Comparison of ENCODE assay signal across 8 cellular contexts in genomic region chr5:178113141-178113787, GRCh38. TPM values are rescaled to one million over a fixed set of nuclear protein-coding genes. Genes with fewer than 3 reads are reported as not detected.
DNase-seq lines count a peak whose midpoint lies in the region; ATAC-seq and TF ChIP-seq lines count a peak whose summit lies in the region.

A gene with protein sequence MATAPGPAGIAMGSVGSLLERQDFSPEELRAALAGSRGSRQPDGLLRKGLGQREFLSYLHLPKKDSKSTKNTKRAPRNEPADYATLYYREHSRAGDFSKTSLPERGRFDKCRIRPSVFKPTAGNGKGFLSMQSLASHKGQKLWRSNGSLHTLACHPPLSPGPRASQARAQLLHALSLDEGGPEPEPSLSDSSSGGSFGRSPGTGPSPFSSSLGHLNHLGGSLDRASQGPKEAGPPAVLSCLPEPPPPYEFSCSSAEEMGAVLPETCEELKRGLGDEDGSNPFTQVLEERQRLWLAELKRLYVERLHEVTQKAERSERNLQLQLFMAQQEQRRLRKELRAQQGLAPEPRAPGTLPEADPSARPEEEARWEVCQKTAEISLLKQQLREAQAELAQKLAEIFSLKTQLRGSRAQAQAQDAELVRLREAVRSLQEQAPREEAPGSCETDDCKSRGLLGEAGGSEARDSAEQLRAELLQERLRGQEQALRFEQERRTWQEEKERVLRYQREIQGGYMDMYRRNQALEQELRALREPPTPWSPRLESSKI (plus strand): TSS chr5:178113532. CDS start chr5:178119584, 6,052 bp downstream.

- peaks cover 0 to 2% of the 10 kb centered on the region in 2 donors for H3K27me3 Mint-ChIP-seq in CD4-positive, alpha-beta memory T cell

- CTCF ChIA-PET in CD4-positive, alpha-beta memory T cell (lab: Charles Lee; ENCODE audit: partially characterized antibody) = no interaction called here

- TF ChIP-seq CTCF in smooth muscle cell (IDR thresholded peaks at IDR 0.05; ENCODE audit: borderline replicate concordance, insufficient read depth, poor library complexity, severe bottlenecking) = no peak

- H3K27me3 ChIP-seq in CD4-positive, alpha-beta memory T cell (ENCODE audit: insufficient read depth, low read length) = no peaks in the 10 kb centered on the region
- H3K27me3 ChIP-seq in SJCRH30 (no peaks in the 10 kb centered on the region), right cardiac atrium (ENCODE audit: control insufficient read depth, insufficient read depth) (no peaks in the 10 kb centered on the region), smooth muscle cell (ENCODE audit: low read depth) (peaks cover 33% of the 10 kb centered on the region)

- H3K9me3 ChIP-seq in CD4-positive, alpha-beta memory T cell (ENCODE audit: control insufficient read depth in 1 of 2, low read length in 2 of 2) = no peaks in the 10 kb centered on the region
- H3K9me3 ChIP-seq in SJCRH30 (replicated peaks) (no peaks in the 10 kb centered on the region; the same call in 1 of the 2 replicates), right cardiac atrium (ENCODE audit: control insufficient read depth, low read length) (no peaks in the 10 kb centered on the region), smooth muscle cell (replicated peaks; ENCODE audit: low read depth) (no peaks in the 10 kb centered on the region)

- H4K20me1 ChIP-seq in smooth muscle cell (ENCODE audit: low read depth) = no peaks in the 10 kb centered on the region

- peak within 1 kb of the TSS; percentile 32 for H3K27ac ChIP-seq in CD4-positive, alpha-beta memory T cell (ENCODE audit: low read depth, low read length)
- H3K27ac ChIP-seq in SJCRH30 = peak within 1 kb of the TSS; percentile 97
- no peak within 1 kb of the TSS for H3K27ac ChIP-seq in right cardiac atrium (ENCODE audit: low read length)
- H3K27ac ChIP-seq in smooth muscle cell (ENCODE audit: low read depth) = no peak within 1 kb of the TSS

- ATAC-seq in HG03460 (IDR thresholded peaks at IDR 0.05; ENCODE audit: unreplicated experiment) (peak; percentile 36), right cardiac atrium (peak; percentile 47 to 65)
- peak; percentile 91 to 93 for ATAC-seq in activated naive CD4-positive, alpha-beta T cell treated with anti-CD3 and anti-CD28 coated beads, Interleukin-2, amount 50 U/mL, for 72 hours

- peaks cover 43% of the 10 kb centered on the region for H3K4me1 ChIP-seq in CD4-positive, alpha-beta memory T cell (ENCODE audit: insufficient read depth, low read length)
- H3K4me1 ChIP-seq in SJCRH30 (peaks cover 23% of the 10 kb centered on the region), right cardiac atrium (ENCODE audit: control insufficient read depth, insufficient read depth, low read length) (no peaks in the 10 kb centered on the region), smooth muscle cell (ENCODE audit: low read depth) (peaks cover 14% of the 10 kb centered on the region)

- H3K27ac Mint-ChIP-seq in CD4-positive, alpha-beta memory T cell = peak within 1 kb of the TSS; percentile 87 to 92 (median 89)
- peak within 1 kb of the TSS; percentile 64 to 73 for H3K27ac Mint-ChIP-seq in activated naive CD4-positive, alpha-beta T cell treated with anti-CD3 and anti-CD28 coated beads, Interleukin-2, amount 50 U/mL, for 72 hours

- H3F3A ChIP-seq in smooth muscle cell (ENCODE audit: low read depth) = no peaks in the 10 kb centered on the region

- 1% methylated on average over 96 of the region's 96 CpGs for WGBS in right cardiac atrium
- WGBS in smooth muscle cell (ENCODE audit: low lambda C conversion rate) = 3% methylated on average over 43 of the region's 96 CpGs

- H2AFZ ChIP-seq in smooth muscle cell (ENCODE audit: low read depth) = peak within 1 kb of the TSS; percentile 9

- peak; percentile 76 to 85 (median 78) for DNase-seq in CD4-positive, alpha-beta memory T cell
- DNase-seq in GM19238 (ENCODE audit: insufficient read length, low spot score) (peak; percentile 88), SJCRH30 (peak; percentile 85 to 87), right cardiac atrium (peak in 1 of 3 donors; percentile 76), smooth muscle cell (lab: John Stamatoyannopoulos, UW; ENCODE audit: unreplicated experiment) (peak; percentile 20), mucosa of gallbladder (ENCODE audit: low spot score) (no peak)
- peak; percentile 85 to 91 for DNase-seq in activated naive CD4-positive, alpha-beta T cell treated with anti-CD3 and anti-CD28 coated beads, Interleukin-2, amount 50 U/mL, for 72 hours (ENCODE audit: low spot score in 2 of 2)

- POLR2A ChIA-PET in CD4-positive, alpha-beta memory T cell (lab: Charles Lee; ENCODE audit: partially characterized antibody) = interaction anchor here (0.8 to 1.7 kb wide), 4 partner anchors 12 to 91 kb away, joined by 3 to 6 read pairs (median 6); partner anchors contain the start of genes HNRNPAB, NHP2 and RMND5B

- peak within 1 kb of the TSS; percentile 20 for H3K9ac ChIP-seq in smooth muscle cell (ENCODE audit: low read depth)

- H3K79me2 ChIP-seq in smooth muscle cell (ENCODE audit: low read depth) = no peaks in the 10 kb centered on the region

- peak within 1 kb of the TSS; percentile 86 to 95 (median 90) for H3K4me3 Mint-ChIP-seq in CD4-positive, alpha-beta memory T cell

- peaks cover 0 to 6% of the 10 kb centered on the region in 2 donors for H3K36me3 Mint-ChIP-seq in CD4-positive, alpha-beta memory T cell
- peaks cover 0 to 4% of the 10 kb centered on the region in 2 donors for H3K36me3 Mint-ChIP-seq in activated naive CD4-positive, alpha-beta T cell treated with anti-CD3 and anti-CD28 coated beads, Interleukin-2, amount 50 U/mL, for 72 hours

- H3K9me3 Mint-ChIP-seq in CD4-positive, alpha-beta memory T cell = no peaks in the 10 kb centered on the region
- H3K9me3 Mint-ChIP-seq in activated naive CD4-positive, alpha-beta T cell treated with anti-CD3 and anti-CD28 coated beads, Interleukin-2, amount 50 U/mL, for 72 hours = no peaks in the 10 kb centered on the region

- no peaks in the 10 kb centered on the region for H3K36me3 ChIP-seq in CD4-positive, alpha-beta memory T cell (ENCODE audit: insufficient read depth, low read length)
- H3K36me3 ChIP-seq in SJCRH30 = peaks cover 5% of the 10 kb centered on the region; the same call in 1 of the 2 replicates
- H3K36me3 ChIP-seq in smooth muscle cell (ENCODE audit: low read depth) = no peaks in the 10 kb centered on the region

- intact Hi-C loops in CD4-positive, alpha-beta memory T cell (cut with micrococcal nuclease) = loop anchor here (1.0 to 5.0 kb wide), 3 partner anchors 8 to 39 kb away; partner anchors contain the start of gene NHP2
- intact Hi-C loops in right cardiac atrium (cut with DNase I) = no loop called here

- H3K4me1 Mint-ChIP-seq in CD4-positive, alpha-beta memory T cell = peaks cover 20 to 50% (median 34%) of the 10 kb centered on the region in 4 donors

- H3K4me2 ChIP-seq in smooth muscle cell = peak within 1 kb of the TSS; percentile 96

- peak within 1 kb of the TSS; percentile 45 to 57 for H3K4me3 ChIP-seq in CD4-positive, alpha-beta memory T cell (ENCODE audit: low read length in 2 of 2)
- H3K4me3 ChIP-seq in SJCRH30 (peak within 1 kb of the TSS; percentile 78), right cardiac atrium (ENCODE audit: low read length) (peak within 1 kb of the TSS; percentile 59), smooth muscle cell (peak within 1 kb of the TSS; percentile 61)

RNA-seq across cellular contexts. Expression of the gene that starts here (rescaled TPM):
- total RNA-seq in CD4-positive, alpha-beta memory T cell = 1 to 10 TPM; 1.7 to 2.0 TPM
- polyA plus RNA-seq in CD4-positive, alpha-beta memory T cell = under 1 TPM; 0.30 to 0.53 TPM
- 43.8 and 45.8 TPM in 2 replicates for total RNA-seq in SJCRH30 (2014; rRNA removed; shearing (Covaris generic))
- total RNA-seq in activated naive CD4-positive, alpha-beta T cell treated with anti-CD3 and anti-CD28 coated beads, Interleukin-2, amount 50 U/mL, for 72 hours = 1 to 10 TPM in 1 of 2 donors, under 1 TPM in 1; 0.80 to 5.7 TPM
- total RNA-seq in right cardiac atrium (under 1 TPM; 0.15 to 0.54 (median 0.32) TPM), smooth muscle cell (0.36 and 1.3 TPM in 2 replicates), mucosa of gallbladder (1.2 TPM)
- polyA plus RNA-seq in right cardiac atrium (0.79 TPM), smooth muscle cell (0.39 and 1.6 TPM in 2 replicates)

Comparison
In these comparisons a context has a peak if more than half of its experiments do, and no peak if none do; other contexts are left out.
1. Peak in ATAC-seq and H3K4me3 ChIP-seq in right cardiac atrium; RNA of the gene not detected or under 1 TPM.
2. H3K27ac ChIP-seq: peak in CD4-positive, alpha-beta memory T cell (single experiment) and SJCRH30 (single experiment); none in right cardiac atrium (single experiment) and smooth muscle cell (single experiment).
3. ATAC-seq: peak in every context shown above with its lines; median percentile 92 in activated naive CD4-positive, alpha-beta T cell treated with anti-CD3 and anti-CD28 coated beads, Interleukin-2, amount 50 U/mL, for 72 hours; 56 in right cardiac atrium; 36 in HG03460.
4. Peak in every context shown above with its lines, with median percentiles within 50 percentile points of each other: H3K4me3 ChIP-seq.